ENCODE assay signal across 19 cellular contexts in the genomic region with DNA sequence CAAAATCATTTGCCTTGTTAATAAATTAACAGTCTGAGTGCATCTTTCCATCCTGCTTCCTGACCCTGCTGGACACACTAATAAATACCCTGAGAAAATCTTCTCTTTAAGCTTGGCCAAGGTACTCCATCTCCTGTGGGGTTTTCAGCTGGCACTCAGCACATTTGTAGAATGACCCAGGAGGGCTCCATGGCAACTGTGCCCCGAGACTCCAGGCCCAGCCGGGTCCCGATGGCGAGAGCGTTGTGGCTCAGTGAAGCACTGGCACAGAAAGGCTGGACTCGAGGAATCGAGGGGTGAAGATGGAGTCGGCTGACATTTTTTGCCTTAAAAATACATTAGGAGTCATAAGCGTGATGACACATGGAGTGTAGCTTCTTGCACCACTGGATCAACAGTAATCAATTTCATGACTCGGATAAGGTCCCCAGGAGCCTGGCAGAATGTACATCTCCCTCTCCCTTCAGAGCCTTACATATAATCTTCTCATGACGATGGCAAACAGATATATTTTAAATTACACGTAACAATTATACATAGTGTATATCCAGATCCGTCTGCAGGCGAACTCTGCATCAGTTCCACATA.
DNase-seq lines count a peak whose midpoint lies in the region; ATAC-seq and TF ChIP-seq lines count a peak whose summit lies in the region.
"Had no signal": no experiment of that assay in that cellular context is flagged by ENCODE, and none has a peak within 500 bp of the region (broad histone marks: within the 10 kb centered on the region; RNA-seq: fewer than 3 reads in every experiment).

No MANE protein-coding gene starts in this region.

- H3K27me3 Mint-ChIP-seq in activated naive CD8-positive, alpha-beta T cell treated with anti-CD3 and anti-CD28 coated beads, Interleukin-2, amount 50 U/mL, for 24 hours = peaks cover 1% of the 10 kb centered on the region
- no peaks in the 10 kb centered on the region for H3K27me3 Mint-ChIP-seq in osteocyte (ENCODE audit: unreplicated experiment)

- H3K27ac Mint-ChIP-seq in activated naive CD8-positive, alpha-beta T cell treated with anti-CD3 and anti-CD28 coated beads, Interleukin-2, amount 50 U/mL, for 24 hours = peak overlapping the region; percentile 65
- H3K27ac Mint-ChIP-seq in osteocyte (ENCODE audit: unreplicated experiment) = no peak overlapping the region

- intact Hi-C loops in A673 (cut with micrococcal nuclease; ENCODE audit: unreplicated experiment) = loop anchor here (2.0 to 10.0 kb wide), 3 partner anchors 201 to 605 kb away; no protein-coding TSS in a partner anchor

- peaks cover 2% of the 10 kb centered on the region for H3K4me1 Mint-ChIP-seq in activated naive CD8-positive, alpha-beta T cell treated with anti-CD3 and anti-CD28 coated beads, Interleukin-2, amount 50 U/mL, for 24 hours
- H3K4me1 Mint-ChIP-seq in osteocyte (ENCODE audit: unreplicated experiment) = peaks cover 42% of the 10 kb centered on the region
- H3K4me1 Mint-ChIP-seq: CD8-positive, alpha-beta memory T cell had no signal

- DNase-seq in A673 (ENCODE audit: low spot score) (no peak), G401 (ENCODE audit: low spot score) (peak; percentile 20), iris pigment epithelial cell (ENCODE audit: low read depth) (peak; percentile 21), osteocyte (ENCODE audit: extremely low spot score, unreplicated experiment) (no peak), GDM1 (lab: John Stamatoyannopoulos, UW) (no peak), SW 1271 (lab: John Stamatoyannopoulos, UW) (no peak)
- DNase-seq in activated naive CD8-positive, alpha-beta T cell treated with anti-CD3 and anti-CD28 coated beads, Interleukin-2, amount 50 U/mL, for 24 hours = no peak
- DNase-seq: CD8-positive, alpha-beta memory T cell; dermis blood vessel endothelial cell; left ventricle myocardium inferior; NCI-H1436; NCI-H774; PC-3; stomach; T1000 had no signal

- H3K4me3 Mint-ChIP-seq in activated naive CD8-positive, alpha-beta T cell treated with anti-CD3 and anti-CD28 coated beads, Interleukin-2, amount 50 U/mL, for 24 hours = no peak overlapping the region
- H3K4me3 Mint-ChIP-seq in osteocyte (ENCODE audit: unreplicated experiment) = no peak overlapping the region
- H3K4me3 Mint-ChIP-seq: CD8-positive, alpha-beta memory T cell had no signal

- no peaks in the 10 kb centered on the region for H3K9me3 Mint-ChIP-seq in activated naive CD8-positive, alpha-beta T cell treated with anti-CD3 and anti-CD28 coated beads, Interleukin-2, amount 50 U/mL, for 24 hours
- no peaks in the 10 kb centered on the region for H3K9me3 Mint-ChIP-seq in osteocyte (ENCODE audit: unreplicated experiment)
- H3K9me3 Mint-ChIP-seq: CD8-positive, alpha-beta memory T cell had no signal

- no peak for TF ChIP-seq CTCF in A673 (conservative IDR thresholded peaks at IDR 0.05; ENCODE audit: low read depth, low read length)
- TF ChIP-seq CTCF in osteocyte (IDR thresholded peaks at IDR 0.05) = no peak

- no peak overlapping the region for H3K27ac ChIP-seq in A673 (ENCODE audit: low read depth, low read length, poor library complexity, severe bottlenecking)
- H3K27ac ChIP-seq: epithelial cell of prostate, left ventricle myocardium inferior, SK-N-MC, stomach had no signal

- peaks cover 19% of the 10 kb centered on the region for H3K36me3 ChIP-seq in A673 (ENCODE audit: insufficient read depth, low read length, poor library complexity, severe bottlenecking)

- no peaks in the 10 kb centered on the region for H3K9me3 ChIP-seq in A673 (ENCODE audit: low read depth, low read length, poor library complexity, severe bottlenecking)
- H3K9me3 ChIP-seq: left ventricle myocardium inferior, stomach had no signal

- no peak overlapping the region for H3K4me3 ChIP-seq in A673 (ENCODE audit: low read depth, low read length, poor library complexity, severe bottlenecking)
- H3K4me3 ChIP-seq: left ventricle myocardium inferior, SK-N-MC, stomach had no signal

- ATAC-seq in activated naive CD8-positive, alpha-beta T cell treated with anti-CD3 and anti-CD28 coated beads, Interleukin-2, amount 50 U/mL, for 24 hours = no peak
- ATAC-seq in GM19463 (IDR thresholded peaks at IDR 0.05; ENCODE audit: unreplicated experiment) = no peak
- ATAC-seq: PC-3, sciatic nerve had no signal

- BruUV-seq in A673 (replicated peaks; lab: Mats Ljungman, UMichigan) = TSS peak; percentile 6

- in situ Hi-C loops in G401 (cut with HindIII; ENCODE audit: low sequenced_read_pairs) = no loop called here

- H3K27me3 ChIP-seq in A673 (replicated peaks; ENCODE audit: insufficient read depth, low read depth, low read length, poor library complexity) = no peaks in the 10 kb centered on the region

- no peaks in the 10 kb centered on the region for H3K4me1 ChIP-seq in A673 (ENCODE audit: insufficient read depth, low read length, poor library complexity, severe bottlenecking)

- CTCF ChIA-PET in A673 (lab: Charles Lee) = no interaction called here

- peaks cover 14% of the 10 kb centered on the region for H3K36me3 Mint-ChIP-seq in activated naive CD8-positive, alpha-beta T cell treated with anti-CD3 and anti-CD28 coated beads, Interleukin-2, amount 50 U/mL, for 24 hours (ENCODE audit: low read depth)
- peaks cover 26% of the 10 kb centered on the region for H3K36me3 Mint-ChIP-seq in osteocyte (ENCODE audit: unreplicated experiment)

- POLR2A ChIA-PET in A673 (lab: Charles Lee; ENCODE audit: low non-redundant PET) = no interaction called here

Comparison
In these comparisons a context has a peak if more than half of its experiments do, and no peak if none do; other contexts are left out.
1. DNase-seq: peak in G401 (single experiment) and iris pigment epithelial cell (single experiment); none in A673 (single experiment), activated naive CD8-positive, alpha-beta T cell treated with anti-CD3 and anti-CD28 coated beads, Interleukin-2, amount 50 U/mL, for 24 hours (single experiment), osteocyte (single experiment), GDM1 (single experiment) and SW 1271 (0 of 2).